1 cellular context compared by ENCODE assay signal in the genomic region with DNA sequence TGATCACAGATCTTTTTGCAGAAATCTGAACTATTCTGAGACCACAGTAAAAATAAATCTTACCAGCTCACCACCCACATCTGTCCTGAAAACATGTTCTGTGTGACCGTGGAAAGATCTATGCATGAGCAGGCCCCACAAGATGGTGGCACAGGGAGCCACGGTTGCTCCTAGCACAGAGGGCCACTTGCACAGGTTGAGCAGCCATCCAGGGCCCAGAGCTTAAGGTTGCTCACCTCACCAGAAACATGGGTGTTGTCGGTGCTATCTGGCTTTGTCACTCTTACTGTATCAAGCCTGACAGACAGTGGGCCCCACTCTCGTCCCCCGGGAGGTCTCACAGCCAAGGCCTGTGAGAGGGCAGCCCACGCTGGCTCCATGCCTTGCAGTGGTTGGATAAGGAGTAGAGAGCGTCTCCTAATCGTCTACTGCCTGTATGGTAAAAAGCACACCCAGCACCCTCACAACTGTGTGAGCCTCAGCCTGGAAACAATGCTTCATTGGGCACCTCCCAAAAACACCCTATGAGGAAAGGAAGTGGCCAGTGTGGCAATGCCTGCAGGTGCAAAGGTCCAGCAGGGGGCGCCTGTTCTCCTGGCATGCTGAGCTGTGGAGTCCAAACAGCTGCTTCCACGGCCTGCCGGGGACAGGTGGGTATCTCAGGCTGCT.
TF ChIP-seq lines count a peak whose summit lies in the region.

No MANE protein-coding gene starts in this region.

TF ChIP-seq in Ishikawa, 13 proteins besides CTCF, POLR2A, EP300 and RAD21 (continued from another document):
- TF ChIP-seq, protein P1, sequence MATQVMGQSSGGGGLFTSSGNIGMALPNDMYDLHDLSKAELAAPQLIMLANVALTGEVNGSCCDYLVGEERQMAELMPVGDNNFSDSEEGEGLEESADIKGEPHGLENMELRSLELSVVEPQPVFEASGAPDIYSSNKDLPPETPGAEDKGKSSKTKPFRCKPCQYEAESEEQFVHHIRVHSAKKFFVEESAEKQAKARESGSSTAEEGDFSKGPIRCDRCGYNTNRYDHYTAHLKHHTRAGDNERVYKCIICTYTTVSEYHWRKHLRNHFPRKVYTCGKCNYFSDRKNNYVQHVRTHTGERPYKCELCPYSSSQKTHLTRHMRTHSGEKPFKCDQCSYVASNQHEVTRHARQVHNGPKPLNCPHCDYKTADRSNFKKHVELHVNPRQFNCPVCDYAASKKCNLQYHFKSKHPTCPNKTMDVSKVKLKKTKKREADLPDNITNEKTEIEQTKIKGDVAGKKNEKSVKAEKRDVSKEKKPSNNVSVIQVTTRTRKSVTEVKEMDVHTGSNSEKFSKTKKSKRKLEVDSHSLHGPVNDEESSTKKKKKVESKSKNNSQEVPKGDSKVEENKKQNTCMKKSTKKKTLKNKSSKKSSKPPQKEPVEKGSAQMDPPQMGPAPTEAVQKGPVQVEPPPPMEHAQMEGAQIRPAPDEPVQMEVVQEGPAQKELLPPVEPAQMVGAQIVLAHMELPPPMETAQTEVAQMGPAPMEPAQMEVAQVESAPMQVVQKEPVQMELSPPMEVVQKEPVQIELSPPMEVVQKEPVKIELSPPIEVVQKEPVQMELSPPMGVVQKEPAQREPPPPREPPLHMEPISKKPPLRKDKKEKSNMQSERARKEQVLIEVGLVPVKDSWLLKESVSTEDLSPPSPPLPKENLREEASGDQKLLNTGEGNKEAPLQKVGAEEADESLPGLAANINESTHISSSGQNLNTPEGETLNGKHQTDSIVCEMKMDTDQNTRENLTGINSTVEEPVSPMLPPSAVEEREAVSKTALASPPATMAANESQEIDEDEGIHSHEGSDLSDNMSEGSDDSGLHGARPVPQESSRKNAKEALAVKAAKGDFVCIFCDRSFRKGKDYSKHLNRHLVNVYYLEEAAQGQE (IDR thresholded peaks at IDR 0.05; ENCODE audit: low read depth): no peak
- TF ChIP-seq NFIC (IDR thresholded peaks at IDR 0.05) (no peak), TEAD4 (IDR thresholded peaks at IDR 0.05) (peak; percentile 66), CEBPB (IDR thresholded peaks at IDR 0.05) (peak; percentile 34; the same call in 1 of the 2 replicates), YY1 (IDR thresholded peaks at IDR 0.05; ENCODE audit: low read depth) (0 out of 2 replicates have a peak, but pooled peaks have one; percentile 37), TCF12 (IDR thresholded peaks at IDR 0.05; ENCODE audit: low read depth) (0 out of 2 replicates have a peak, but pooled peaks have one; percentile 29), ZBTB7A (IDR thresholded peaks at IDR 0.05; ENCODE audit: low read depth) (no peak)
